Comparison of ENCODE assay signal across 37 cellular contexts in genomic region chr16:7545251-7545650, GRCh38.
"Had no signal": no experiment of that assay in that cellular context is flagged by ENCODE, and none has a peak within 500 bp of the region (broad histone marks: within the 10 kb centered on the region; RNA-seq: fewer than 3 reads in every experiment).

No MANE protein-coding gene starts in this region.

- H3K27ac ChIP-seq: ascending aorta, cardiac muscle cell, VCaP had no signal

- H3K36me3 Mint-ChIP-seq: activated CD4-positive, alpha-beta memory T cell treated with anti-CD3 and anti-CD28 coated beads for 36 hours; activated naive CD4-positive, alpha-beta T cell treated with anti-CD3 and anti-CD28 coated beads, Interleukin-2, amount 10 ng/mL, durations not matched to agents 7 days and 5 days; activated naive CD4-positive, alpha-beta T cell treated with anti-CD3 and anti-CD28 coated beads, Interleukin-2, amount 50 U/mL, for 24 hours; activated naive CD8-positive, alpha-beta T cell; activated naive CD8-positive, alpha-beta T cell treated with anti-CD3 and anti-CD28 coated beads, Interleukin-2, amount 10 ng/mL, durations not matched to agents 7 days and 5 days; brain had no signal

- H3K27me3 ChIP-seq: ascending aorta, cardiac muscle cell had no signal

- H3K4me3 ChIP-seq: ascending aorta, cardiac muscle cell had no signal

- DNase-seq: activated CD4-positive, alpha-beta memory T cell treated with anti-CD3 and anti-CD28 coated beads for 36 hours; activated CD4-positive, alpha-beta T cell treated with anti-CD3 and anti-CD28 coated beads for 1 hour; activated CD4-positive, alpha-beta T cell treated with anti-CD3 and anti-CD28 coated beads for 36 hours; activated CD4-positive, alpha-beta T cell treated with anti-CD3 and anti-CD28 coated beads for 48 hours; activated CD4-positive, alpha-beta T cell treated with anti-CD3 and anti-CD28 coated beads, Interleukin-2, amount 50 U/mL, for 1 hour; activated CD4-positive, alpha-beta T cell treated with anti-CD3 and anti-CD28 coated beads, Interleukin-2, amount 50 U/mL, for 4 hours; activated CD4-positive, CD25-positive, alpha-beta regulatory T cell; activated CD8-positive, alpha-beta memory T cell treated with anti-CD3 and anti-CD28 coated beads, Interleukin-2, amount 50 U/mL, for 4 hours; activated CD8-positive, alpha-beta T cell treated with anti-CD3 and anti-CD28 coated beads for 36 hours; activated effector memory CD4-positive, alpha-beta T cell treated with Interleukin-2 at 50 U/mL for 16 hours; activated gamma-delta T cell; activated naive CD4-positive, alpha-beta T cell treated with anti-CD3 and anti-CD28 coated beads, Interleukin-2, amount 10 ng/mL, durations not matched to agents 7 days and 5 days; activated naive CD4-positive, alpha-beta T cell treated with Interleukin-2 at 50 U/mL for 16 hours; activated naive CD8-positive, alpha-beta T cell treated with anti-CD3 and anti-CD28 coated beads, Interleukin-2, amount 10 ng/mL, durations not matched to agents 7 days and 5 days; activated naive CD8-positive, alpha-beta T cell treated with anti-CD3 and anti-CD28 coated beads, Interleukin-2, amount 50 U/mL, for 24 hours; activated T-cell treated with anti-CD3 and anti-CD28 coated beads, Interleukin-2, amount 50 U/mL, for 24 hours; activated T-cell treated with anti-CD3 and anti-CD28 coated beads, Interleukin-2, amount 50 U/mL, for 48 hours; amygdala; anterior cingulate cortex; caudate nucleus; cerebellar nuclear complex; SW 1271; T-helper 1 cell; T-helper 2 cell; T-helper 9 cell had no signal

- H3K36me3 ChIP-seq: ascending aorta, cardiac muscle cell had no signal

- H3K4me3 Mint-ChIP-seq: activated CD4-positive, alpha-beta memory T cell treated with anti-CD3 and anti-CD28 coated beads for 36 hours; activated CD4-positive, alpha-beta T cell treated with anti-CD3 and anti-CD28 coated beads for 36 hours; activated CD8-positive, alpha-beta T cell treated with anti-CD3 and anti-CD28 coated beads for 36 hours; activated naive CD4-positive, alpha-beta T cell treated with anti-CD3 and anti-CD28 coated beads, Interleukin-2, amount 10 ng/mL, durations not matched to agents 7 days and 5 days; activated naive CD4-positive, alpha-beta T cell treated with anti-CD3 and anti-CD28 coated beads, Interleukin-2, amount 50 U/mL, for 24 hours; activated naive CD8-positive, alpha-beta T cell; activated naive CD8-positive, alpha-beta T cell treated with anti-CD3 and anti-CD28 coated beads, Interleukin-2, amount 10 ng/mL, durations not matched to agents 7 days and 5 days; activated naive CD8-positive, alpha-beta T cell treated with anti-CD3 and anti-CD28 coated beads, Interleukin-2, amount 50 U/mL, for 24 hours; activated T-cell treated with anti-CD3 and anti-CD28 coated beads, Interleukin-2, amount 50 U/mL, for 24 hours; brain; central memory CD8-positive, alpha-beta T cell; T-helper 1 cell treated with Interleukin-12 subunit alpha and Interleukin-12 subunit beta and Interleukin-4 antibody, amounts not matched to agents 30 μg/mL and 1 μg/mL, for 36 hours; T-helper 2 cell treated with Interferon-gamma antibody and Interleukin-4, amounts not matched to agents 5 μg/mL and 100 μg/mL, for 36 hours had no signal

- H3K4me1 ChIP-seq: ascending aorta had no signal

- H3K27ac Mint-ChIP-seq: activated CD4-positive, alpha-beta memory T cell treated with anti-CD3 and anti-CD28 coated beads for 36 hours; activated CD4-positive, alpha-beta T cell treated with anti-CD3 and anti-CD28 coated beads for 36 hours; activated CD8-positive, alpha-beta T cell treated with anti-CD3 and anti-CD28 coated beads for 36 hours; activated naive CD4-positive, alpha-beta T cell treated with anti-CD3 and anti-CD28 coated beads, Interleukin-2, amount 10 ng/mL, durations not matched to agents 7 days and 5 days; activated naive CD4-positive, alpha-beta T cell treated with anti-CD3 and anti-CD28 coated beads, Interleukin-2, amount 50 U/mL, for 24 hours; activated naive CD8-positive, alpha-beta T cell; activated naive CD8-positive, alpha-beta T cell treated with anti-CD3 and anti-CD28 coated beads, Interleukin-2, amount 10 ng/mL, durations not matched to agents 7 days and 5 days; activated naive CD8-positive, alpha-beta T cell treated with anti-CD3 and anti-CD28 coated beads, Interleukin-2, amount 50 U/mL, for 24 hours; activated T-cell treated with anti-CD3 and anti-CD28 coated beads, Interleukin-2, amount 50 U/mL, for 24 hours; activated T-helper 2 cell treated with anti-CD3 and anti-CD28 coated beads, Interferon-gamma antibody, Interleukin-2, Interleukin-4, amounts not matched to agents 10 μg/mL and 5 μg/mL and 100 μg/mL, durations not matched to agents 14 hours and 24 hours and 36 hours; T-helper 1 cell treated with Interleukin-12 subunit alpha and Interleukin-12 subunit beta and Interleukin-4 antibody, amounts not matched to agents 30 μg/mL and 1 μg/mL, for 36 hours; T-helper 2 cell treated with Interferon-gamma antibody and Interleukin-4, amounts not matched to agents 5 μg/mL and 100 μg/mL, for 36 hours had no signal

- H3K9me3 ChIP-seq: ascending aorta had no signal

- FAIRE-seq: bronchial epithelial cell, TTC549 had no signal

- H3K9me3 Mint-ChIP-seq: brain had no signal

- H3K27me3 Mint-ChIP-seq: activated CD4-positive, alpha-beta memory T cell treated with anti-CD3 and anti-CD28 coated beads for 36 hours; activated CD4-positive, alpha-beta T cell treated with anti-CD3 and anti-CD28 coated beads for 36 hours; activated CD8-positive, alpha-beta T cell treated with anti-CD3 and anti-CD28 coated beads for 36 hours; activated naive CD4-positive, alpha-beta T cell treated with anti-CD3 and anti-CD28 coated beads, Interleukin-2, amount 10 ng/mL, durations not matched to agents 7 days and 5 days; activated naive CD4-positive, alpha-beta T cell treated with anti-CD3 and anti-CD28 coated beads, Interleukin-2, amount 50 U/mL, for 24 hours; activated naive CD8-positive, alpha-beta T cell; activated naive CD8-positive, alpha-beta T cell treated with anti-CD3 and anti-CD28 coated beads, Interleukin-2, amount 10 ng/mL, durations not matched to agents 7 days and 5 days; activated naive CD8-positive, alpha-beta T cell treated with anti-CD3 and anti-CD28 coated beads, Interleukin-2, amount 50 U/mL, for 24 hours; activated T-cell treated with anti-CD3 and anti-CD28 coated beads, Interleukin-2, amount 50 U/mL, for 24 hours; central memory CD8-positive, alpha-beta T cell had no signal

- H3K4me1 Mint-ChIP-seq: activated CD4-positive, alpha-beta T cell treated with anti-CD3 and anti-CD28 coated beads for 36 hours; activated naive CD4-positive, alpha-beta T cell treated with anti-CD3 and anti-CD28 coated beads, Interleukin-2, amount 10 ng/mL, durations not matched to agents 7 days and 5 days; activated naive CD4-positive, alpha-beta T cell treated with anti-CD3 and anti-CD28 coated beads, Interleukin-2, amount 50 U/mL, for 24 hours; activated naive CD8-positive, alpha-beta T cell treated with anti-CD3 and anti-CD28 coated beads, Interleukin-2, amount 10 ng/mL, durations not matched to agents 7 days and 5 days; activated naive CD8-positive, alpha-beta T cell treated with anti-CD3 and anti-CD28 coated beads, Interleukin-2, amount 50 U/mL, for 24 hours; central memory CD8-positive, alpha-beta T cell had no signal
